In the genomic region with DNA sequence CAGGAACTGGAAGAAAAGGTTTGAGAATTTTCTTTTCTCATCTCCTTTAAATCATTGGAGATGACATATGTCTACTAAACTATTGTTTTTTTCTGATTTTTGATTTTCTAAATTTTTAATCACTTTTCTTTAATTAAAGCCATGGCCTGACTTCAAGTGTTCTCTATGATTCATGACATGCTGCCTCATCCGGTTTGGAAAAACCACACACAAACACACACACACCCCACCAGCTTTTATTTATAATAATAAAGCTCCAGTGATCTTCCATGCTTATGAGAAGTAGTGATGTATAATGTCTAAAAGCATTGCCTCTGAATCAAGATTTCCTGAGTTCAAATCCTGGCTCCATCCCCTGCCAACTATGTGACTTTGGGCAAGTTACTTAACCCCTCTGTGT, we compare ENCODE assay signal across 34 cellular contexts.
"Had no signal": no experiment of that assay in that cellular context is flagged by ENCODE, and none has a peak within 500 bp of the region (broad histone marks: within the 10 kb centered on the region; RNA-seq: fewer than 3 reads in every experiment).

No MANE protein-coding gene starts in this region.

- H3K4me3 ChIP-seq: esophagus squamous epithelium, heart left ventricle had no signal

- H3K27me3 Mint-ChIP-seq: activated CD8-positive, alpha-beta T cell treated with anti-CD3 and anti-CD28 coated beads for 36 hours; activated naive CD8-positive, alpha-beta T cell; activated T-helper 17 cell treated with anti-CD3 and anti-CD28 coated beads, Interleukin-2, amount 50 U/mL, for 72 hours; central memory CD8-positive, alpha-beta T cell; T-cell had no signal

- FAIRE-seq: astrocyte, bronchial epithelial cell, endothelial cell of umbilical vein, frontal cortex had no signal

- H3K36me3 Mint-ChIP-seq: activated naive CD8-positive, alpha-beta T cell had no signal

- H3K4me3 Mint-ChIP-seq: activated B cell treated with CpG ODN at 0.5 μM for 24 hours; activated CD4-positive, alpha-beta T cell treated with anti-CD3 and anti-CD28 coated beads, Interleukin-2, amount 10 ng/mL, durations not matched to agents 7 days and 5 days; activated CD8-positive, alpha-beta T cell treated with anti-CD3 and anti-CD28 coated beads for 36 hours; activated naive CD8-positive, alpha-beta T cell; activated T-cell treated with anti-CD3 and anti-CD28 coated beads, Interleukin-2, amount 50 U/mL, for 4 hours; activated T-helper 17 cell treated with anti-CD3 and anti-CD28 coated beads, Interleukin-2, amount 50 U/mL, for 72 hours; central memory CD8-positive, alpha-beta T cell; effector memory CD8-positive, alpha-beta T cell; T-cell; T-helper 1 cell treated with Interleukin-12 subunit alpha and Interleukin-12 subunit beta and Interleukin-4 antibody, amounts not matched to agents 30 μg/mL and 1 μg/mL, for 36 hours; T-helper 2 cell treated with Interferon-gamma antibody and Interleukin-4, amounts not matched to agents 5 μg/mL and 100 μg/mL, for 36 hours had no signal

- H3K4me1 Mint-ChIP-seq: activated B cell treated with CpG ODN at 0.5 μM for 24 hours; activated CD4-positive, alpha-beta T cell treated with anti-CD3 and anti-CD28 coated beads, Interleukin-2, amount 10 ng/mL, durations not matched to agents 7 days and 5 days; activated T-helper 17 cell treated with anti-CD3 and anti-CD28 coated beads, Interleukin-2, amount 50 U/mL, for 72 hours; central memory CD8-positive, alpha-beta T cell had no signal

- ATAC-seq: activated CD4-positive, CD25-positive, alpha-beta regulatory T cell treated with anti-CD3 and anti-CD28 coated beads, Interleukin-2, amount 50 U/mL, for 24 hours; activated CD8-positive, alpha-beta T cell treated with anti-CD3 and anti-CD28 coated beads for 36 hours; activated T-cell treated with anti-CD3 and anti-CD28 coated beads, Interleukin-2, amount 50 U/mL, for 4 hours; activated T-helper 17 cell treated with anti-CD3 and anti-CD28 coated beads, Interleukin-2, amount 50 U/mL, for 72 hours; effector memory CD8-positive, alpha-beta T cell; heart left ventricle; T-cell had no signal

- DNase-seq: activated B cell treated with CpG ODN at 0.5 μM for 24 hours; activated CD4-positive, alpha-beta T cell treated with anti-CD3 and anti-CD28 coated beads, Interleukin-2, amount 10 ng/mL, durations not matched to agents 7 days and 5 days; activated CD4-positive, alpha-beta T cell treated with anti-CD3 and anti-CD28 coated beads, Interleukin-2, amount 50 U/mL, for 48 hours; activated CD8-positive, alpha-beta memory T cell treated with anti-CD3 and anti-CD28 coated beads for 24 hours; activated CD8-positive, alpha-beta T cell treated with anti-CD3 and anti-CD28 coated beads for 36 hours; activated effector memory CD4-positive, alpha-beta T cell treated with Interleukin-2 at 50 U/mL for 16 hours; activated gamma-delta T cell treated with Interleukin-2 at 50 U/mL for 16 hours; activated naive CD4-positive, alpha-beta T cell treated with anti-CD3 and anti-CD28 coated beads, Interleukin-2, amount 50 U/mL, for 16 hours; activated naive CD4-positive, alpha-beta T cell treated with Interleukin-2 at 50 U/mL for 16 hours; activated T-cell treated with anti-CD3 and anti-CD28 coated beads, Interleukin-2, amount 50 U/mL, for 4 hours; amniotic stem cell; anterior cingulate cortex; brain microvascular endothelial cell; cortex of kidney; dermis blood vessel endothelial cell; effector CD4-positive, alpha-beta T cell; effector memory CD8-positive, alpha-beta T cell; esophagus squamous epithelium; glutamatergic neuron; heart left ventricle; SW 1271; T-cell; T1000; WERI-Rb-1 had no signal

- H3K27ac Mint-ChIP-seq: activated B cell treated with CpG ODN at 0.5 μM for 24 hours; activated CD4-positive, alpha-beta T cell treated with anti-CD3 and anti-CD28 coated beads, Interleukin-2, amount 10 ng/mL, durations not matched to agents 7 days and 5 days; activated CD8-positive, alpha-beta T cell treated with anti-CD3 and anti-CD28 coated beads for 36 hours; activated naive CD8-positive, alpha-beta T cell; activated T-helper 17 cell treated with anti-CD3 and anti-CD28 coated beads, Interleukin-2, amount 50 U/mL, for 72 hours; effector memory CD8-positive, alpha-beta T cell; T-cell; T-helper 1 cell treated with Interleukin-12 subunit alpha and Interleukin-12 subunit beta and Interleukin-4 antibody, amounts not matched to agents 30 μg/mL and 1 μg/mL, for 36 hours; T-helper 2 cell treated with Interferon-gamma antibody and Interleukin-4, amounts not matched to agents 5 μg/mL and 100 μg/mL, for 36 hours had no signal

- H3K9me3 Mint-ChIP-seq: activated B cell treated with CpG ODN at 0.5 μM for 24 hours; activated CD4-positive, alpha-beta T cell treated with anti-CD3 and anti-CD28 coated beads, Interleukin-2, amount 10 ng/mL, durations not matched to agents 7 days and 5 days; activated CD8-positive, alpha-beta T cell treated with anti-CD3 and anti-CD28 coated beads for 36 hours; activated T-cell treated with anti-CD3 and anti-CD28 coated beads, Interleukin-2, amount 50 U/mL, for 4 hours; activated T-helper 17 cell treated with anti-CD3 and anti-CD28 coated beads, Interleukin-2, amount 50 U/mL, for 72 hours; central memory CD8-positive, alpha-beta T cell; effector memory CD8-positive, alpha-beta T cell; T-cell; T-helper 1 cell treated with Interleukin-12 subunit alpha and Interleukin-12 subunit beta and Interleukin-4 antibody, amounts not matched to agents 30 μg/mL and 1 μg/mL, for 36 hours; T-helper 2 cell treated with Interferon-gamma antibody and Interleukin-4, amounts not matched to agents 5 μg/mL and 100 μg/mL, for 36 hours had no signal
